20 cellular contexts compared by ENCODE assay signal in genomic region chr10:114532226-114532625, GRCh38.
"Had no signal": no experiment of that assay in that cellular context is flagged by ENCODE, and none has a peak within 500 bp of the region (broad histone marks: within the 10 kb centered on the region; RNA-seq: fewer than 3 reads in every experiment).

No MANE protein-coding gene starts in this region.

- H3K4me2 ChIP-seq: SK-N-SH had no signal

- ATAC-seq: Panc1, PC-3 had no signal

- DNase-seq: KBM-7, MV-4-11, NCI-H1048, NCI-H1105, NCI-H1417, NCI-H1436 treated with DMSO at 0.1 percent for 48 hours, NCI-H1694, NCI-H187 treated with DMSO at 0.1 percent for 48 hours, NCI-H2081, NCI-H2107, NCI-H226, NCI-H510A, NCI-H524 treated with DMSO at 0.1 percent for 48 hours, NCI-H69, NCI-H774, PC-3, SHP77, SK-N-SH had no signal

- H3K9ac ChIP-seq: SK-N-SH had no signal

- H3K27ac ChIP-seq: RWPE1 had no signal

- H3K9me3 ChIP-seq: SK-N-SH had no signal
